ENCODE assay signal across 8 cellular contexts in the genomic region with DNA sequence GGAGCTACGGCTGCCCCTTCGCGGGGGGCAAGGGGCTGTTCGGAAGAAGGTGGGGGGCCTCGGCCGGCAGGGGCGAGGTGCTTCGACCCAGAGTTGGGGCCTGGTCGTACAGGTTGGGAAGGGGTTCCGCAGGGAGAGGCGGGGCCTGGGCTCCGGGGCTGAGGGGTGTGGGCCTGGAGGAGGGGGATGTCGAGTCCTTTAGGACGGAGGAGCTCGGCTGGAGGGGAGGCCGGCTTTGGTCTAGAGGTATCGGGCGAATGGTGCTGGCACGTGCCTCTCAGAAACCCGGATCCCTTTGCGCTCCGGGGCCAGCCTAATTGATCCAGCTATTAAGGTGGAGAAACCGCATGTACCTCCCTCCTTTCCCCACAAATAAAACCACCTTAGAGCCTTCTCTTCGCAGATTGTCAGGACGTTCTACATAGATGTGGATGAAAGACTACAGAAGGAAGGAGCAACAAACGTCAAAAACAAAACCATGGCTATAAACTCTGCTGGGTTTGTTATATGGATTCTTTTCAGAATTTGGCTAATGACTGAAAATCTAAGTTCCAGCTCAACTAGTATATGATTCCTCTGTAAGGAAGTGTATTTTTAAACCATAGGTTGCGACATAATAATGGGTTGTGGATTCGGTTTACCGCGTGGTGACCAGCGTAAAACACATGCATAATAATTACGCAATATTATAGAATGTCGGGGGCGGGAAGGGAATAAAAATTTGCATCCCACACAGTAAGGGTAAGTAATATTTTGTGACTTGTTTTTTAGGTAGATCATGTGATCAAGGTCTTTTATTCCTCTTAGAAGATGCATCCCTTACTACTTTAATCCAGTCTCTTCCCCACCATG.
DNase-seq lines count a peak whose midpoint lies in the region; ATAC-seq and TF ChIP-seq lines count a peak whose summit lies in the region.

No MANE protein-coding gene starts in this region.

- H3K9me3 Mint-ChIP-seq in stimulated activated memory B cell treated with anti-CD40 and anti-IgM and Interleukin-4, amounts not matched to agents 10 μg/mL and 1 μg/mL and 100 μg/mL, for 72 hours, result no peaks in the 10 kb centered on the region

- ATAC-seq in GM19025 (IDR thresholded peaks at IDR 0.05; ENCODE audit: low read depth, unreplicated experiment) (peak; percentile 18), HG03159 (IDR thresholded peaks at IDR 0.05; ENCODE audit: unreplicated experiment) (peak; percentile 24)
- peak; percentile 59 for ATAC-seq in stimulated activated memory B cell treated with anti-CD40 and anti-IgM and Interleukin-4, amounts not matched to agents 10 μg/mL and 1 μg/mL and 100 μg/mL, for 72 hours

- DNase-seq in COLO668 (lab: John Stamatoyannopoulos, UW; ENCODE audit: unreplicated experiment) (peak; percentile 37), NT2/D1 (ENCODE audit: low read depth, low spot score) (peak; percentile 36), brain microvascular endothelial cell (peak; percentile 32), iris pigment epithelial cell (ENCODE audit: low read depth) (peak; percentile 59), NCI-H2107 treated with DMSO at 0.1 percent for 48 hours (lab: John Stamatoyannopoulos, UW; ENCODE audit: unreplicated experiment) (no peak)

- no peaks in the 10 kb centered on the region for H3K4me1 ChIP-seq in NT2/D1 (ENCODE audit: insufficient read depth, insufficient read length)

- no peaks in the 10 kb centered on the region for H3K27me3 Mint-ChIP-seq in stimulated activated memory B cell treated with anti-CD40 and anti-IgM and Interleukin-4, amounts not matched to agents 10 μg/mL and 1 μg/mL and 100 μg/mL, for 72 hours

- TF ChIP-seq CTCF in brain microvascular endothelial cell (IDR thresholded peaks at IDR 0.05; ENCODE audit: low read depth, low read length, missing control alignments), result no peak

- H3K4me3 ChIP-seq in NT2/D1 (ENCODE audit: insufficient read length, low read depth) (peak overlapping the region; percentile 49), brain microvascular endothelial cell (ENCODE audit: low read depth, low read length) (peak overlapping the region; percentile 80)

- H3K27ac ChIP-seq in brain microvascular endothelial cell, result peak overlapping the region; percentile 38

- H3K27ac Mint-ChIP-seq in stimulated activated memory B cell treated with anti-CD40 and anti-IgM and Interleukin-4, amounts not matched to agents 10 μg/mL and 1 μg/mL and 100 μg/mL, for 72 hours, result peak overlapping the region; percentile 94

- H3K27me3 ChIP-seq in NT2/D1 (ENCODE audit: insufficient read depth, insufficient read length), result no peaks in the 10 kb centered on the region
- H3K27me3 ChIP-seq in brain microvascular endothelial cell (replicated peaks), result no peaks in the 10 kb centered on the region

- peak overlapping the region; percentile 84 for H3K4me3 Mint-ChIP-seq in stimulated activated memory B cell treated with anti-CD40 and anti-IgM and Interleukin-4, amounts not matched to agents 10 μg/mL and 1 μg/mL and 100 μg/mL, for 72 hours

- peak overlapping the region; percentile 58 for H3K9ac ChIP-seq in NT2/D1 (ENCODE audit: insufficient read length, low read depth)

- in situ Hi-C loops in brain microvascular endothelial cell (cut with HindIII; ENCODE audit: low pct_ligation_motif_present, low sequenced_read_pairs), result no loop called here

- H3K9me3 ChIP-seq in NT2/D1 (ENCODE audit: insufficient read depth, low read length), result no peaks in the 10 kb centered on the region

- H3K36me3 ChIP-seq in NT2/D1 (ENCODE audit: insufficient read depth, insufficient read length, low read length) (no peaks in the 10 kb centered on the region), brain microvascular endothelial cell (replicated peaks) (no peaks in the 10 kb centered on the region)

- H3K4me1 Mint-ChIP-seq in stimulated activated memory B cell treated with anti-CD40 and anti-IgM and Interleukin-4, amounts not matched to agents 10 μg/mL and 1 μg/mL and 100 μg/mL, for 72 hours, result peaks cover 38% of the 10 kb centered on the region

- H3K36me3 Mint-ChIP-seq in stimulated activated memory B cell treated with anti-CD40 and anti-IgM and Interleukin-4, amounts not matched to agents 10 μg/mL and 1 μg/mL and 100 μg/mL, for 72 hours, result no peaks in the 10 kb centered on the region
